18 cellular contexts compared by ENCODE assay signal in genomic region chr12:13125996-13126395, GRCh38. TPM values are rescaled to one million over a fixed set of nuclear protein-coding genes. Genes with fewer than 3 reads are reported as not detected.
DNase-seq lines count a peak whose midpoint lies in the region; ATAC-seq and TF ChIP-seq lines count a peak whose summit lies in the region.
"Had no signal": no experiment of that assay in that cellular context is flagged by ENCODE, and none has a peak within 500 bp of the region (broad histone marks: within the 10 kb centered on the region; RNA-seq: fewer than 3 reads in every experiment).

No MANE protein-coding gene starts in this region.

- no TSS peak for BruUV-seq in mammary epithelial cell (replicated peaks; lab: Mats Ljungman, UMichigan)

- peaks cover 25% of the 10 kb centered on the region for H3K4me1 ChIP-seq in mammary epithelial cell (ENCODE audit: insufficient read depth, low read length)
- H3K4me1 ChIP-seq in breast epithelium = no peaks in the 10 kb centered on the region
- no peaks in the 10 kb centered on the region for H3K4me1 ChIP-seq in MM.1S (ENCODE audit: low read length)

- no peak for TF ChIP-seq CTCF in mammary epithelial cell (conservative IDR thresholded peaks at IDR 0.05 in 1 of 2, IDR thresholded peaks at IDR 0.05 in 1 of 2; ENCODE audit: extremely low read depth in 1 of 2, insufficient read depth in 1 of 2, low read depth in 1 of 2, low read length in 2 of 2)
- no peak for TF ChIP-seq CTCF in breast epithelium (IDR thresholded peaks at IDR 0.05)
- TF ChIP-seq CTCF in MM.1S (IDR thresholded peaks at IDR 0.05; ENCODE audit: low read length) = no peak

- H3K4me3 ChIP-seq in mammary epithelial cell (replicated peaks in 1 of 3; ENCODE audit: insufficient read depth in 1 of 3, low read depth in 2 of 3, low read length in 3 of 3) (no peak overlapping the region), breast epithelium (no peak overlapping the region), MM.1S (ENCODE audit: low read length) (no peak overlapping the region)
- H3K4me3 ChIP-seq: BLaER1 had no signal

- H3K4me3 Mint-ChIP-seq in stimulated activated effector memory CD8-positive, alpha-beta T cell treated with anti-CD3 and anti-CD28 coated beads, Interleukin-12 subunit alpha, Interleukin-12 subunit beta, amount 100 ng/mL, for 72 hours = no peak overlapping the region
- H3K4me3 Mint-ChIP-seq in naive thymus-derived CD8-positive, alpha-beta T cell = no peak overlapping the region
- H3K4me3 Mint-ChIP-seq: CD14-positive monocyte; CD4-positive, alpha-beta memory T cell; H9 had no signal

- intact Hi-C loops in mammary epithelial cell (cut with micrococcal nuclease) (no loop called here), breast epithelium (cut with DNase I; ENCODE audit: low total_unique reads) (no loop called here)

- H3K4me1 Mint-ChIP-seq in stimulated activated effector memory CD8-positive, alpha-beta T cell treated with anti-CD3 and anti-CD28 coated beads, Interleukin-12 subunit alpha, Interleukin-12 subunit beta, amount 100 ng/mL, for 72 hours = no peaks in the 10 kb centered on the region
- peaks cover 0 to 1% (median 0%) of the 10 kb centered on the region in 4 donors for H3K4me1 Mint-ChIP-seq in naive thymus-derived CD8-positive, alpha-beta T cell
- H3K4me1 Mint-ChIP-seq: CD4-positive, alpha-beta memory T cell had no signal

- H4K20me1 ChIP-seq in mammary epithelial cell (ENCODE audit: insufficient read depth, low read length) = no peaks in the 10 kb centered on the region
- no peaks in the 10 kb centered on the region for H4K20me1 ChIP-seq in MM.1S (ENCODE audit: insufficient read depth, low read length)
- H4K20me1 ChIP-seq: BLaER1 had no signal

- H3K27ac ChIP-seq in mammary epithelial cell (ENCODE audit: insufficient read depth, low read depth, low read length) = no peak overlapping the region
- no peak overlapping the region for H3K27ac ChIP-seq in breast epithelium
- H3K27ac ChIP-seq in MM.1S (ENCODE audit: low read length) = no peak overlapping the region
- H3K27ac ChIP-seq: 22Rv1, BLaER1 had no signal

- CTCF ChIA-PET in mammary epithelial cell (lab: Charles Lee; ENCODE audit: low non-redundant PET) = no interaction called here

- no peaks in the 10 kb centered on the region for H3F3A ChIP-seq in MM.1S (ENCODE audit: insufficient read depth, low read length)

- H3K27me3 Mint-ChIP-seq in naive thymus-derived CD8-positive, alpha-beta T cell = peaks cover 0 to 6% (median 4%) of the 10 kb centered on the region in 5 donors

- no peaks in the 10 kb centered on the region for H3K9me2 ChIP-seq in MM.1S (replicated peaks; ENCODE audit: insufficient read depth, low read length)

- WGBS in mammary epithelial cell (ENCODE audit: low coverage, missing lambda C conversion rate) = 58% methylated on average over 2 of the region's 2 CpGs

- H3K9me3 ChIP-seq in mammary epithelial cell (replicated peaks; ENCODE audit: insufficient read depth, low read length) (no peaks in the 10 kb centered on the region), breast epithelium (no peaks in the 10 kb centered on the region), MM.1S (replicated peaks; ENCODE audit: insufficient read depth, low read length) (no peaks in the 10 kb centered on the region)
- H3K9me3 ChIP-seq: BLaER1 had no signal

- H3K4me2 ChIP-seq in mammary epithelial cell (ENCODE audit: insufficient read depth, low read depth, low read length) = no peak overlapping the region
- no peak overlapping the region for H3K4me2 ChIP-seq in MM.1S (ENCODE audit: low read depth, low read length)

- dilution Hi-C loops in mammary epithelial cell (cut with HindIII; ENCODE audit: low sequenced_read_pairs) = no loop called here

- peak; percentile 27 for DNase-seq in mammary epithelial cell
- no peak for DNase-seq in breast epithelium (ENCODE audit: low spot score in 2 of 2)
- no peak for DNase-seq in stimulated activated effector memory CD8-positive, alpha-beta T cell treated with anti-CD3 and anti-CD28 coated beads, Interleukin-12 subunit alpha, Interleukin-12 subunit beta, amount 100 ng/mL, for 72 hours (ENCODE audit: low spot score in 2 of 2)
- no peak for DNase-seq in naive thymus-derived CD8-positive, alpha-beta T cell
- DNase-seq in NCI-H446 treated with DMSO at 0.1 percent for 48 hours (lab: John Stamatoyannopoulos, UW) = no peak
- no peak for DNase-seq in MM.1S
- DNase-seq: CD4-positive, alpha-beta memory T cell; DMS153; DMS79; GDM1; GOT3; H9 had no signal

- ATAC-seq in esophagus mucosa = peak; percentile 71
- ATAC-seq in stimulated activated effector memory CD8-positive, alpha-beta T cell treated with anti-CD3 and anti-CD28 coated beads, Interleukin-12 subunit alpha, Interleukin-12 subunit beta, amount 100 ng/mL, for 72 hours = peak; percentile 34
- ATAC-seq in naive thymus-derived CD8-positive, alpha-beta T cell = no peak

- TF ChIP-seq POLR2A in breast epithelium (IDR thresholded peaks at IDR 0.05) = no peak

- H2AFZ ChIP-seq in mammary epithelial cell (ENCODE audit: low read depth, low read length) (no peak overlapping the region), MM.1S (ENCODE audit: low read length) (no peak overlapping the region)

- POLR2A ChIA-PET in naive thymus-derived CD8-positive, alpha-beta T cell (lab: Charles Lee) = no interaction called here

- no peaks in the 10 kb centered on the region for H3K36me3 ChIP-seq in mammary epithelial cell (ENCODE audit: insufficient read depth, low read length)
- no peaks in the 10 kb centered on the region for H3K36me3 ChIP-seq in breast epithelium
- no peaks in the 10 kb centered on the region for H3K36me3 ChIP-seq in MM.1S (replicated peaks; ENCODE audit: insufficient read depth, low read length)
- H3K36me3 ChIP-seq: BLaER1 had no signal

- no peak overlapping the region for H3K27ac Mint-ChIP-seq in stimulated activated effector memory CD8-positive, alpha-beta T cell treated with anti-CD3 and anti-CD28 coated beads, Interleukin-12 subunit alpha, Interleukin-12 subunit beta, amount 100 ng/mL, for 72 hours
- H3K27ac Mint-ChIP-seq in naive thymus-derived CD8-positive, alpha-beta T cell = no peak overlapping the region
- H3K27ac Mint-ChIP-seq: CD14-positive monocyte; CD4-positive, alpha-beta memory T cell; H9 had no signal

- no peaks in the 10 kb centered on the region for H3K36me3 Mint-ChIP-seq in stimulated activated effector memory CD8-positive, alpha-beta T cell treated with anti-CD3 and anti-CD28 coated beads, Interleukin-12 subunit alpha, Interleukin-12 subunit beta, amount 100 ng/mL, for 72 hours
- no peaks in the 10 kb centered on the region for H3K36me3 Mint-ChIP-seq in naive thymus-derived CD8-positive, alpha-beta T cell
- H3K36me3 Mint-ChIP-seq: CD14-positive monocyte; CD4-positive, alpha-beta memory T cell had no signal

- in situ Hi-C loops in mammary epithelial cell (cut with MboI; ENCODE audit: low sequenced_read_pairs in 2 of 2) = no loop called here

- no peaks in the 10 kb centered on the region for H3K9me3 Mint-ChIP-seq in stimulated activated effector memory CD8-positive, alpha-beta T cell treated with anti-CD3 and anti-CD28 coated beads, Interleukin-12 subunit alpha, Interleukin-12 subunit beta, amount 100 ng/mL, for 72 hours
- no peaks in the 10 kb centered on the region for H3K9me3 Mint-ChIP-seq in naive thymus-derived CD8-positive, alpha-beta T cell
- H3K9me3 Mint-ChIP-seq: CD14-positive monocyte; CD4-positive, alpha-beta memory T cell; H9 had no signal

- H3K27me3 ChIP-seq in mammary epithelial cell (ENCODE audit: insufficient read depth, low read length) = no peaks in the 10 kb centered on the region
- H3K27me3 ChIP-seq in breast epithelium = no peaks in the 10 kb centered on the region
- H3K27me3 ChIP-seq in MM.1S (replicated peaks; ENCODE audit: insufficient read depth, low read length) = no peaks in the 10 kb centered on the region
- H3K27me3 ChIP-seq: BLaER1 had no signal

- H3K79me2 ChIP-seq in mammary epithelial cell (ENCODE audit: insufficient read depth, low read length) (no peaks in the 10 kb centered on the region), MM.1S (ENCODE audit: low read length) (no peaks in the 10 kb centered on the region)

- H3K9ac ChIP-seq in mammary epithelial cell (ENCODE audit: insufficient read depth, low read length) (no peak overlapping the region), MM.1S (ENCODE audit: low read length) (no peak overlapping the region)
- H3K9ac ChIP-seq: BLaER1 had no signal

RNA-seq across cellular contexts. Expression of gene GSG1, which starts 22.5 kb away (rescaled TPM):
- not detected for total RNA-seq in mammary epithelial cell
- 0.06 TPM for polyA plus RNA-seq in mammary epithelial cell
- polyA minus RNA-seq in mammary epithelial cell = not detected
- total RNA-seq in breast epithelium = not detected
- total RNA-seq in esophagus mucosa = not detected
- not detected for total RNA-seq in naive thymus-derived CD8-positive, alpha-beta T cell
- polyA plus RNA-seq in naive thymus-derived CD8-positive, alpha-beta T cell = under 1 TPM in 1 of 3 donors, not detected in 2; 0.21 TPM
- total RNA-seq: CD4-positive, alpha-beta memory T cell; Daoy; HT-29 had no signal
- polyA plus RNA-seq: CD14-positive monocyte had no signal

Comparison
In these comparisons a context has a peak if more than half of its experiments do, and no peak if none do; other contexts are left out.
1. ATAC-seq: peak in esophagus mucosa (single experiment) and stimulated activated effector memory CD8-positive, alpha-beta T cell treated with anti-CD3 and anti-CD28 coated beads, Interleukin-12 subunit alpha, Interleukin-12 subunit beta, amount 100 ng/mL, for 72 hours (single experiment); none in naive thymus-derived CD8-positive, alpha-beta T cell (0 of 2).